4 cellular contexts compared by ENCODE assay signal in genomic region chr1:47457547-47457946, GRCh38. TPM values are rescaled to one million over a fixed set of nuclear protein-coding genes. Genes with fewer than 3 reads are reported as not detected.
"Had no signal": no experiment of that assay in that cellular context is flagged by ENCODE, and none has a peak within 500 bp of the region (broad histone marks: within the 10 kb centered on the region; RNA-seq: fewer than 3 reads in every experiment).

No MANE protein-coding gene starts in this region.

RNA-seq across cellular contexts. Expression of gene FOXE3, which starts 41.5 kb away (rescaled TPM):
- total RNA-seq: LHCN-M2, M059J, MCF 10A, NCI-H460 had no signal
